20 cellular contexts compared by ENCODE assay signal in genomic region chr9:97565262-97565661, GRCh38.
DNase-seq lines count a peak whose midpoint lies in the region; ATAC-seq and TF ChIP-seq lines count a peak whose summit lies in the region.
"Had no signal": no experiment of that assay in that cellular context is flagged by ENCODE, and none has a peak within 500 bp of the region (broad histone marks: within the 10 kb centered on the region; RNA-seq: fewer than 3 reads in every experiment).

No MANE protein-coding gene starts in this region.

- no peak overlapping the region for H4K91ac ChIP-seq in neuronal stem cell (ENCODE audit: low read depth, low read length, poor library complexity)

- H3K27ac ChIP-seq in adrenal gland (peak overlapping the region in 3 of 5 donors; percentile 38 to 88 (median 65)), neuronal stem cell (replicated peaks; ENCODE audit: low read length) (no peak overlapping the region), subcutaneous abdominal adipose tissue (ENCODE audit: low read depth, low read length) (peak overlapping the region; percentile 60), lower lobe of right lung (no peak overlapping the region)
- H3K27ac ChIP-seq: KMS-11, RWPE1 had no signal

- H3K9ac ChIP-seq in neuronal stem cell (ENCODE audit: low read depth, low read length, poor library complexity) (no peak overlapping the region), subcutaneous abdominal adipose tissue (ENCODE audit: low read length in 5 of 5) (no peak overlapping the region)
- H3K9ac ChIP-seq: KMS-11 had no signal

- H2BK120ac ChIP-seq in neuronal stem cell (ENCODE audit: low read depth, low read length), result peak overlapping the region; percentile 44

- intact Hi-C loops in adrenal gland (cut with DNase I), result no loop called here
- intact Hi-C loops in lower lobe of right lung (cut with DNase I), result no loop called here

- no peak overlapping the region for H3K4me3 ChIP-seq in adrenal gland
- H3K4me3 ChIP-seq in neuronal stem cell (ENCODE audit: low read length in 2 of 2), result no peak overlapping the region
- H3K4me3 ChIP-seq in subcutaneous abdominal adipose tissue (ENCODE audit: low read depth in 1 of 5, low read length in 5 of 5), result no peak overlapping the region
- H3K4me3 ChIP-seq in lower lobe of right lung, result no peak overlapping the region

- WGBS in adrenal gland, 4 donors, result 82 to 96% (median 87%) methylated on average over 4 to 5 of the region's 5 CpGs
- WGBS in neuronal stem cell (ENCODE audit: extremely low coverage in 2 of 2, insufficient read length in 2 of 2, insufficient replicate concordance in 1 of 2), 2 donors, result no CpG with 5 or more reads among the region's 5 CpGs

- no peak overlapping the region for H2BK12ac ChIP-seq in neuronal stem cell (ENCODE audit: low read length)

- H3K27me3 ChIP-seq in adrenal gland, result no peaks in the 10 kb centered on the region
- peaks cover 0 to 11% (median 0%) of the 10 kb centered on the region in 3 experiments for H3K27me3 ChIP-seq in neuronal stem cell (ENCODE audit: control insufficient read depth in 3 of 3, insufficient read depth in 3 of 3, low read depth in 1 of 3, low read length in 3 of 3)
- no peaks in the 10 kb centered on the region for H3K27me3 ChIP-seq in subcutaneous abdominal adipose tissue (ENCODE audit: control insufficient read depth in 5 of 5, insufficient read depth in 4 of 5, low read length in 5 of 5)
- no peaks in the 10 kb centered on the region for H3K27me3 ChIP-seq in lower lobe of right lung (ENCODE audit: low read depth)

- no peak overlapping the region for H2AK5ac ChIP-seq in neuronal stem cell (ENCODE audit: low read depth, low read length)

- H3K4me1 ChIP-seq in adrenal gland (replicated peaks in 1 of 2) (peaks cover 29 to 49% of the 10 kb centered on the region in 2 donors), neuronal stem cell (ENCODE audit: control insufficient read depth in 2 of 2, insufficient read depth in 1 of 2, low read depth in 1 of 2, low read length in 2 of 2) (peaks cover 0 to 11% of the 10 kb centered on the region in 2 donors), subcutaneous abdominal adipose tissue (ENCODE audit: control insufficient read depth in 5 of 5, insufficient read depth in 5 of 5, low read length in 5 of 5) (peaks cover 7 to 36% (median 26%) of the 10 kb centered on the region in 5 donors), lower lobe of right lung (peaks cover 14% of the 10 kb centered on the region)

- DNase-seq in NCI-H69 (lab: John Stamatoyannopoulos, UW) (peak; percentile 23), adrenal gland (peak in 3 of 7 donors; percentile 12 to 48 (median 21)), neuronal stem cell (ENCODE audit: low spot score) (no peak), lower lobe of right lung (no peak)
- no peak for DNase-seq in stimulated activated naive CD4-positive, alpha-beta T cell treated with Interleukin-2 at 50 U/mL for 16 hours (lab: John Stamatoyannopoulos, UW)
- DNase-seq: ACHN, DND-41, HFFc6, MV-4-11, NCI-H1417, NCI-H187, NCI-H2107, NCI-H510A, NCI-H82, PC-3 had no signal

- H3K36me3 ChIP-seq in adrenal gland (replicated peaks in 1 of 2) (peaks cover 0 to 30% of the 10 kb centered on the region in 2 donors), neuronal stem cell (replicated peaks in 1 of 2; ENCODE audit: control insufficient read depth in 2 of 2, insufficient read depth in 2 of 2, low read length in 2 of 2) (no peaks in the 10 kb centered on the region), subcutaneous abdominal adipose tissue (ENCODE audit: control insufficient read depth in 5 of 5, insufficient read depth in 5 of 5, low read length in 5 of 5) (peaks cover 0 to 5% (median 0%) of the 10 kb centered on the region in 5 donors), lower lobe of right lung (peaks cover 8% of the 10 kb centered on the region)

- H4K8ac ChIP-seq in neuronal stem cell (ENCODE audit: low read depth, low read length), result no peak overlapping the region

- H3K9me3 ChIP-seq in adrenal gland (replicated peaks in 1 of 3), result no peaks in the 10 kb centered on the region
- no peaks in the 10 kb centered on the region for H3K9me3 ChIP-seq in neuronal stem cell (replicated peaks in 1 of 2; ENCODE audit: control insufficient read depth in 2 of 2, insufficient read depth in 1 of 2, low read depth in 1 of 2, low read length in 2 of 2)
- H3K9me3 ChIP-seq in subcutaneous abdominal adipose tissue (ENCODE audit: control insufficient read depth in 5 of 5, low read length in 5 of 5), result no peaks in the 10 kb centered on the region
- no peaks in the 10 kb centered on the region for H3K9me3 ChIP-seq in lower lobe of right lung

- no peak for TF ChIP-seq POLR2A in adrenal gland (IDR thresholded peaks at IDR 0.05)

- H3K23ac ChIP-seq in neuronal stem cell (ENCODE audit: low read depth, low read length, poor library complexity), result no peak overlapping the region

- no peak overlapping the region for H2BK5ac ChIP-seq in neuronal stem cell (ENCODE audit: low read length)

- no peaks in the 10 kb centered on the region for H3K79me1 ChIP-seq in neuronal stem cell (ENCODE audit: low read depth, low read length)

- TF ChIP-seq CTCF in adrenal gland (IDR thresholded peaks at IDR 0.05) (no peak), lower lobe of right lung (IDR thresholded peaks at IDR 0.05) (no peak)

- H3K14ac ChIP-seq in neuronal stem cell (ENCODE audit: low read length), result no peak overlapping the region

- ATAC-seq in lower lobe of right lung, result no peak
- no peak for ATAC-seq in HG03045 (IDR thresholded peaks at IDR 0.05; ENCODE audit: unreplicated experiment)
- no peak for ATAC-seq in GM19324 (IDR thresholded peaks at IDR 0.05; ENCODE audit: low FRiP score, unreplicated experiment)

- H2BK15ac ChIP-seq in neuronal stem cell (ENCODE audit: low read length), result peak overlapping the region; percentile 54

- no peak overlapping the region for H3K18ac ChIP-seq in neuronal stem cell (ENCODE audit: low read length)

- no peak overlapping the region for H2AFZ ChIP-seq in neuronal stem cell (ENCODE audit: low read length)

- H3K4ac ChIP-seq in neuronal stem cell (ENCODE audit: low read length), result no peak overlapping the region

- H3K4me2 ChIP-seq in neuronal stem cell (ENCODE audit: insufficient read depth, low read length, poor library complexity, severe bottlenecking), result no peak overlapping the region
- H3K4me2 ChIP-seq: KMS-11 had no signal

Comparison
In these comparisons a context has a peak if more than half of its experiments do, and no peak if none do; other contexts are left out.
1. H3K27ac ChIP-seq: peak in adrenal gland (3 of 5) and subcutaneous abdominal adipose tissue (single experiment); none in neuronal stem cell (single experiment) and lower lobe of right lung (single experiment).